Comparison of ENCODE assay signal across 13 cellular contexts in the genomic region with DNA sequence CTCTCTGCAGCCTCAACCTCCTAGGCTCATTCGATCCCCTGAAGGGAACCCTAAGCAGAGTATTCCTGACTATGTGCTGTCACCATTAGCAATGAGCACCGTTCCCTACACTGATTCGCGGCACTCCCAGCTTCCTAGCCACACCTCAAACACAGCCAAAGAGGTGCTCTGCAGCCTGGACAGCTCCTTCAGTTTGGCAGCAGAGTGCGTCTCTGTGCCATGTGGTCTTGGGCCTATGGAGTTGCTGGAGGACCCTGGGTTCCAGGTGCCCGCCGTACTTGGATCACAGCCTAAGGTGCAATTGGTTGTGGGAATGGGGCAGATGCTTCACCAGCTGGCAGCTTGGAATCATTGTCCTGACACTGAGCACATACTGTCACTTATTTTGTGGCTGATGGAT. TPM values are rescaled to one million over a fixed set of nuclear protein-coding genes. Genes with fewer than 3 reads are reported as not detected.
"Had no signal": no experiment of that assay in that cellular context is flagged by ENCODE, and none has a peak within 500 bp of the region (broad histone marks: within the 10 kb centered on the region; RNA-seq: fewer than 3 reads in every experiment).

No MANE protein-coding gene starts in this region.

- DNase-seq: activated CD4-positive, alpha-beta T cell treated with anti-CD3 and anti-CD28 coated beads, Interleukin-2, amount 50 U/mL, for 48 hours; activated naive CD4-positive, alpha-beta T cell treated with Interleukin-2 at 50 U/mL for 16 hours; activated naive CD8-positive, alpha-beta T cell treated with anti-CD3 and anti-CD28 coated beads for 36 hours; activated T-cell treated with anti-CD3 and anti-CD28 coated beads, Interleukin-2, amount 50 U/mL, for 48 hours; central memory CD4-positive, alpha-beta T cell; colonic mucosa; effector memory CD8-positive, alpha-beta T cell; esophagus squamous epithelium; gastrocnemius medialis; hippocampal formation; ovary; stimulated activated CD4-positive, alpha-beta T cell treated with anti-CD3 and anti-CD28 coated beads, Interleukin-4, amount 100 ng/mL, for 24 hours; thyroid gland had no signal

- ATAC-seq: effector memory CD8-positive, alpha-beta T cell; gastrocnemius medialis had no signal

RNA-seq across cellular contexts. Expression of a gene that starts 17.3 kb away (rescaled TPM):
- total RNA-seq: gastrocnemius medialis had no signal
